Comparison of ENCODE assay signal across 10 cellular contexts in genomic region chr5:135880278-135880677, GRCh38. TPM values are rescaled to one million over a fixed set of nuclear protein-coding genes. Genes with fewer than 3 reads are reported as not detected.
DNase-seq lines count a peak whose midpoint lies in the region; ATAC-seq and TF ChIP-seq lines count a peak whose summit lies in the region.
"Had no signal": no experiment of that assay in that cellular context is flagged by ENCODE, and none has a peak within 500 bp of the region (broad histone marks: within the 10 kb centered on the region; RNA-seq: fewer than 3 reads in every experiment).

No MANE protein-coding gene starts in this region.

- ATAC-seq in GM19452 (IDR thresholded peaks at IDR 0.05; ENCODE audit: unreplicated experiment) (no peak), GM19467 (IDR thresholded peaks at IDR 0.05; ENCODE audit: unreplicated experiment) (no peak), GM21723 (IDR thresholded peaks at IDR 0.05; ENCODE audit: unreplicated experiment) (no peak)

- POLR2A ChIA-PET in AG04450 (lab: Yijun Ruan, JAX): no interaction called here

- no peak overlapping the region for H3K9ac ChIP-seq in NT2/D1 (ENCODE audit: insufficient read length, low read depth)

- TF ChIP-seq CTCF in AG04450 (IDR thresholded peaks at IDR 0.05; ENCODE audit: low read depth, low read length) (peak; percentile 28), GM12874 (IDR thresholded peaks at IDR 0.05; ENCODE audit: insufficient read depth, low read depth, low read length) (peak; percentile 40), fibroblast of the aortic adventitia (IDR thresholded peaks at IDR 0.05; ENCODE audit: insufficient read depth, low read length) (peak; percentile 11)

- no peak overlapping the region for H3K27ac ChIP-seq in AG04450 (ENCODE audit: low read depth, low read length)

- no peaks in the 10 kb centered on the region for H3K9me3 ChIP-seq in AG04450 (ENCODE audit: control insufficient read depth, insufficient read depth, low read length)
- H3K9me3 ChIP-seq in NT2/D1 (ENCODE audit: insufficient read depth, low read length): no peaks in the 10 kb centered on the region

- CTCF ChIA-PET in AG04450 (lab: Charles Lee): no interaction called here

- H3K4me3 ChIP-seq in AG04450 (ENCODE audit: low read depth, low read length) (no peak overlapping the region), NT2/D1 (ENCODE audit: insufficient read length, low read depth) (no peak overlapping the region), fibroblast of the aortic adventitia (ENCODE audit: low read depth, low read length) (no peak overlapping the region)

- H3K27me3 ChIP-seq in AG04450 (ENCODE audit: control insufficient read depth, insufficient read depth, low read length) (peaks cover 23% of the 10 kb centered on the region), NT2/D1 (ENCODE audit: insufficient read depth, insufficient read length) (no peaks in the 10 kb centered on the region)

- DNase-seq in AG04450 (ENCODE audit: low read depth, low spot score): no peak
- DNase-seq in NT2/D1 (ENCODE audit: low read depth, low spot score): peak; percentile 27
- no peak for DNase-seq in fibroblast of the aortic adventitia (ENCODE audit: low read depth)
- DNase-seq in T-helper 1 cell: no peak
- DNase-seq: effector CD8-positive, alpha-beta T cell; midbrain had no signal

- no peaks in the 10 kb centered on the region for H3K36me3 ChIP-seq in NT2/D1 (ENCODE audit: insufficient read depth, insufficient read length, low read length)

- H3K4me1 ChIP-seq in NT2/D1 (ENCODE audit: insufficient read depth, insufficient read length): peaks cover 3% of the 10 kb centered on the region

RNA-seq across cellular contexts. Expression of gene IL9, which starts 15.4 kb away (rescaled TPM):
- polyA plus RNA-seq in AG04450 (2011; rRNA removed): not detected in 2 replicates
- not detected in 2 replicates for polyA minus RNA-seq in AG04450 (2011; rRNA and poly(A)+ RNA removed)
- total RNA-seq in fibroblast of the aortic adventitia (ENCODE audit: low replicate concordance): not detected in 2 replicates

RNA-seq across cellular contexts. Expression of gene SLC25A48, which starts 45.8 kb away (rescaled TPM):
- not detected in 2 replicates for polyA plus RNA-seq in AG04450 (2011; rRNA removed)
- not detected in 2 replicates for polyA minus RNA-seq in AG04450 (2011; rRNA and poly(A)+ RNA removed)
- not detected in 2 replicates for total RNA-seq in fibroblast of the aortic adventitia (ENCODE audit: low replicate concordance)
